Comparison of ENCODE assay signal across 1 cellular context in the genomic region with DNA sequence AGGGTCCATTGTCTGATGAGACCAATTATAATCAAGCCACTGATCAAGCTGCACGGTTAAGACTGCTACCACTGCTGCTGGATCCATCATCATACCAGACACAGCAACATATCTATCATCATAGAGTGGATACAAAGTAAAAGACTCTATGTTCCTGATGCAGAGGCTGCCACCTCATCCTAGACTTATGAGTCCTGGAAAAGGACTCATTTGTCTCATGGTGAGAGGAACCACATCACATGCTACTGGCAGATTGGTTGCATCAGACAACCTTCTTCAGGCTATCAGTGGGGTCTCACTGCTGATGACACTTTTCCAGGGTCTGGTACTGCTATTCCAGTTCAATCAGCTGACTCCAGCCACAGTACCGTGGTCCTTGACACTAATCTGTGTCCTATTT.
TF ChIP-seq lines count a peak whose summit lies in the region.

No MANE protein-coding gene starts in this region.

TF ChIP-seq in GM12878, 131 proteins besides CTCF, POLR2A, EP300 and RAD21 (continued from another document):
- TF ChIP-seq, protein P1, sequence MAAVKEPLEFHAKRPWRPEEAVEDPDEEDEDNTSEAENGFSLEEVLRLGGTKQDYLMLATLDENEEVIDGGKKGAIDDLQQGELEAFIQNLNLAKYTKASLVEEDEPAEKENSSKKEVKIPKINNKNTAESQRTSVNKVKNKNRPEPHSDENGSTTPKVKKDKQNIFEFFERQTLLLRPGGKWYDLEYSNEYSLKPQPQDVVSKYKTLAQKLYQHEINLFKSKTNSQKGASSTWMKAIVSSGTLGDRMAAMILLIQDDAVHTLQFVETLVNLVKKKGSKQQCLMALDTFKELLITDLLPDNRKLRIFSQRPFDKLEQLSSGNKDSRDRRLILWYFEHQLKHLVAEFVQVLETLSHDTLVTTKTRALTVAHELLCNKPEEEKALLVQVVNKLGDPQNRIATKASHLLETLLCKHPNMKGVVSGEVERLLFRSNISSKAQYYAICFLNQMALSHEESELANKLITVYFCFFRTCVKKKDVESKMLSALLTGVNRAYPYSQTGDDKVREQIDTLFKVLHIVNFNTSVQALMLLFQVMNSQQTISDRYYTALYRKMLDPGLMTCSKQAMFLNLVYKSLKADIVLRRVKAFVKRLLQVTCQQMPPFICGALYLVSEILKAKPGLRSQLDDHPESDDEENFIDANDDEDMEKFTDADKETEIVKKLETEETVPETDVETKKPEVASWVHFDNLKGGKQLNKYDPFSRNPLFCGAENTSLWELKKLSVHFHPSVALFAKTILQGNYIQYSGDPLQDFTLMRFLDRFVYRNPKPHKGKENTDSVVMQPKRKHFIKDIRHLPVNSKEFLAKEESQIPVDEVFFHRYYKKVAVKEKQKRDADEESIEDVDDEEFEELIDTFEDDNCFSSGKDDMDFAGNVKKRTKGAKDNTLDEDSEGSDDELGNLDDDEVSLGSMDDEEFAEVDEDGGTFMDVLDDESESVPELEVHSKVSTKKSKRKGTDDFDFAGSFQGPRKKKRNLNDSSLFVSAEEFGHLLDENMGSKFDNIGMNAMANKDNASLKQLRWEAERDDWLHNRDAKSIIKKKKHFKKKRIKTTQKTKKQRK (IDR thresholded peaks at IDR 0.05; ENCODE audit: low read depth, low read length), result no peak
- TF ChIP-seq PAX5 (IDR thresholded peaks at IDR 0.05; ENCODE audit: borderline replicate concordance, low read depth, low read length), result no peak
